8 cellular contexts compared by ENCODE assay signal in the genomic region with DNA sequence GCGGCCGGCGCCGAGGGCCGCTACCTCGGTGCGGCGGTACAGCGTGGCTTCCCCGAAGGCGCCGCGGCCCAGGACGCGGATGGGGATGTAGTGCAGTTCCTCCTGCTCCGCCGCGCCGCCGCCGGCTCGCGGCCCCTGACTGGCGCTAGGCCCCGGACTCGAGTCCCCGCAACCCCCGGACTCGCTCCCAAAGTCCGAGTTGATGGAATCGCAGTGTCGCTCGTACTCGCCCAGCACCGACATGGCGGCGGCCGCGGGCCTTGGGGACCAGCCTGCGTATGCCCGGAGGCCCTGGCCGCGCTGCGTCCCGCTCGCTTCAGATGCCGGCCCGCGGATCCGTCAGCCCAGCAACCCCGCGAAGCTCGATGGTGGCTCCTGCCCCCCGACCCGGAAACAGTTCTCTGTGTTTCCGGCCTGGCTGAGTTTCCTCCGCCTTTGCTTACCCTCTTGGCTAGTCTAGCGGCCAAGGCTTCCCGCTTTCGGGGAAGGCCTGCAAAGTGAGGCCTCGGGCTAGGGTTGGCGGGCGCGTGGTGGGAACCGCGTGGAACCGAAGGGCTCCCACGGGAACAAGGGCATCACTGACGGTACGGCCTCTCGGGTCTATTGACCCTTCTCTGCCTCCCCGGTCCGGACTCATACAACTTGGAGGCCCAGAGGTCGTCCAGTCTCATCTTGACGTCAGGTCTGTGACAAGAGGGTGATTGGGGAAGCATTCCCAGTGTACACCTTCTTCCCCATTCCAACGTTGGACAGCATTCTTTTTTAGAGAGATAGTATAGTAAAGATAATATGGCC. TPM values are rescaled to one million over a fixed set of nuclear protein-coding genes. Genes with fewer than 3 reads are reported as not detected.
DNase-seq lines count a peak whose midpoint lies in the region; ATAC-seq, FAIRE-seq and TF ChIP-seq lines count a peak whose summit lies in the region.

NEK9 (minus strand) TSS at position 370 of the 795 bp plus-strand sequence; CDS start at position 243, 127 bp downstream.

- peaks cover 37% of the 10 kb centered on the region for H3K4me1 Mint-ChIP-seq in central memory CD8-positive, alpha-beta T cell

- H3K9me3 ChIP-seq in AG04450 (ENCODE audit: control insufficient read depth, insufficient read depth, low read length) (no peaks in the 10 kb centered on the region), kidney (ENCODE audit: control insufficient read depth in 1 of 2, low read length in 2 of 2) (no peaks in the 10 kb centered on the region)

- ATAC-seq in HG03196 (IDR thresholded peaks at IDR 0.05; ENCODE audit: unreplicated experiment) = peak; percentile 77
- ATAC-seq in activated CD4-positive, CD25-positive, alpha-beta regulatory T cell treated with anti-CD3 and anti-CD28 coated beads, Interleukin-2, amount 50 U/mL, for 24 hours = peak; percentile 94
- peak; percentile 90 for ATAC-seq in central memory CD8-positive, alpha-beta T cell (replicated peaks; ENCODE audit: extremely low read depth, poor library complexity, severe bottlenecking)

- in situ Hi-C loops in GM18951 (cut with MboI; ENCODE audit: low sequenced_read_pairs, unreplicated experiment) = loop anchor here (5.0 to 25.0 kb wide), 3 partner anchors 170 to 535 kb away; partner anchors contain the start of genes ERG28 and TTLL5

- peak within 1 kb of the TSS; percentile 99 for H3K27ac Mint-ChIP-seq in central memory CD8-positive, alpha-beta T cell (ENCODE audit: low read depth)

- H3K27me3 Mint-ChIP-seq in central memory CD8-positive, alpha-beta T cell = no peaks in the 10 kb centered on the region

- H3K36me3 ChIP-seq in kidney (ENCODE audit: control insufficient read depth in 1 of 2, insufficient read depth in 2 of 2, low read length in 2 of 2) = peaks cover 0 to 3% of the 10 kb centered on the region in 2 donors

- TF ChIP-seq POLR2A in GM18951 (IDR thresholded peaks at IDR 0.05; ENCODE audit: extremely low read depth, insufficient read depth, insufficient read length) = peak; percentile 97

- no peak for FAIRE-seq in kidney (lab: Jason Lieb, UNC)

- no peak for DNase-seq in AG04450 (ENCODE audit: low read depth, low spot score)
- peak; percentile 85 for DNase-seq in NCI-H345 treated with DMSO at 0.1 percent for 48 hours (lab: John Stamatoyannopoulos, UW; ENCODE audit: unreplicated experiment)
- peak; percentile 80 to 85 for DNase-seq in central memory CD8-positive, alpha-beta T cell (ENCODE audit: low spot score in 2 of 2)
- peak; percentile 95 for DNase-seq in kidney
- DNase-seq in stimulated activated CD4-positive, alpha-beta T cell treated with anti-CD3 and anti-CD28 coated beads, Interleukin-15, amount 100 ng/mL, for 24 hours = peak; percentile 93

- H3K4me1 ChIP-seq in kidney (ENCODE audit: control insufficient read depth in 1 of 2, insufficient read depth in 1 of 2, low read depth in 1 of 2, low read length in 2 of 2) = peaks cover 6 to 9% of the 10 kb centered on the region in 2 donors

- POLR2A ChIA-PET in AG04450 (lab: Yijun Ruan, JAX) = interaction anchor here (0.6 to 2.0 kb wide), 9 partner anchors 76 to 349 kb away, joined by 3 to 7 read pairs (median 3); no protein-coding TSS in a partner anchor

- H3K9me3 Mint-ChIP-seq in central memory CD8-positive, alpha-beta T cell = no peaks in the 10 kb centered on the region

- H3K27ac ChIP-seq in AG04450 (ENCODE audit: low read depth, low read length) = peak within 1 kb of the TSS; percentile 66
- H3K27ac ChIP-seq in kidney (ENCODE audit: low read depth in 2 of 2, low read length in 2 of 2) = peak within 1 kb of the TSS; percentile 94 to 97

- no peaks in the 10 kb centered on the region for H3K27me3 ChIP-seq in AG04450 (ENCODE audit: control insufficient read depth, insufficient read depth, low read length)

- peak within 1 kb of the TSS; percentile 95 to 96 for H3K9ac ChIP-seq in kidney (ENCODE audit: low read length in 2 of 2)

- TF ChIP-seq CTCF in AG04450 (IDR thresholded peaks at IDR 0.05; ENCODE audit: low read depth, low read length) (no peak), kidney (IDR thresholded peaks at IDR 0.05; ENCODE audit: borderline replicate concordance, extremely low read depth, insufficient read depth) (no peak)

- peaks cover 25% of the 10 kb centered on the region for H3K36me3 Mint-ChIP-seq in central memory CD8-positive, alpha-beta T cell (ENCODE audit: insufficient read depth)

- H3K4me3 ChIP-seq in AG04450 (ENCODE audit: low read depth, low read length) (peak within 1 kb of the TSS; percentile 72), kidney (ENCODE audit: low read length in 2 of 2) (peak within 1 kb of the TSS; percentile 92 to 98)

- peak within 1 kb of the TSS; percentile 84 for H3K4me3 Mint-ChIP-seq in central memory CD8-positive, alpha-beta T cell

- CTCF ChIA-PET in AG04450 (lab: Charles Lee) = interaction anchor here (0.6 to 1.0 kb wide), 5 partner anchors 176 to 244 kb away, joined by 3 to 4 read pairs (median 3); no protein-coding TSS in a partner anchor

- intact Hi-C loops in kidney (cut with DNase I) = no loop called here

RNA-seq across cellular contexts. Expression of gene NEK9, which starts in this region (rescaled TPM):
- polyA plus RNA-seq in AG04450 (2011; rRNA removed) (72.4 and 82.3 TPM in 2 replicates), kidney (ENCODE audit: insufficient read depth, low read depth, low replicate concordance) (25.4 TPM)
- 66.2 and 88.8 TPM in 2 replicates for polyA minus RNA-seq in AG04450 (2011; rRNA and poly(A)+ RNA removed)
- total RNA-seq in kidney = 81.5 TPM
